ENCODE assay signal across 11 cellular contexts in genomic region chr11:95248666-95249467, GRCh38. TPM values are rescaled to one million over a fixed set of nuclear protein-coding genes. Genes with fewer than 3 reads are reported as not detected.
DNase-seq lines count a peak whose midpoint lies in the region; ATAC-seq and TF ChIP-seq lines count a peak whose summit lies in the region.
"Had no signal": no experiment of that assay in that cellular context is flagged by ENCODE, and none has a peak within 500 bp of the region (broad histone marks: within the 10 kb centered on the region; RNA-seq: fewer than 3 reads in every experiment).

No MANE protein-coding gene starts in this region.

- no peak for TF ChIP-seq CTCF in HEK293 (tag by site-specific recombination; IDR thresholded peaks at IDR 0.05)
- TF ChIP-seq CTCF in omental fat pad (IDR thresholded peaks at IDR 0.05): no peak
- no peak for TF ChIP-seq CTCF in natural killer cell (IDR thresholded peaks at IDR 0.05)
- TF ChIP-seq CTCF in esophagus squamous epithelium (IDR thresholded peaks at IDR 0.05): no peak

- H3K4me1 Mint-ChIP-seq in natural killer cell: peaks cover 0 to 4% of the 10 kb centered on the region in 2 donors

- no peak overlapping the region for H3K9ac ChIP-seq in HUES48 (ENCODE audit: low read depth, low read length)

- no peak for TF ChIP-seq POLR2A in esophagus squamous epithelium (IDR thresholded peaks at IDR 0.05)

- POLR2A ChIA-PET in HEK293 (lab: Yijun Ruan, JAX): interaction anchor here (1.8 kb wide), 1 partner anchor 18 kb away, joined by 9 read pairs; the partner anchor contains the start of gene SESN3

- H3K27me3 ChIP-seq in HUES48 (ENCODE audit: control insufficient read depth, insufficient read depth, low read length) (no peaks in the 10 kb centered on the region), esophagus squamous epithelium (no peaks in the 10 kb centered on the region)
- H3K27me3 ChIP-seq: cardiac muscle cell had no signal

- H3K9me3 ChIP-seq in HEK293 (ENCODE audit: control insufficient read depth, insufficient read depth, low read depth, low read length): no peaks in the 10 kb centered on the region
- no peaks in the 10 kb centered on the region for H3K9me3 ChIP-seq in HUES48 (ENCODE audit: control insufficient read depth, insufficient read depth, low read length)
- H3K9me3 ChIP-seq in esophagus squamous epithelium: no peaks in the 10 kb centered on the region

- DNase-seq in activated CD4-positive, CD25-positive, alpha-beta regulatory T cell (lab: John Stamatoyannopoulos, UW): no peak
- DNase-seq in omental fat pad (ENCODE audit: low spot score) (no peak), natural killer cell (no peak), NCI-H1694 treated with DMSO at 0.1 percent for 48 hours (lab: John Stamatoyannopoulos, UW) (no peak), esophagus squamous epithelium (lab: John Stamatoyannopoulos, UW) (no peak)
- DNase-seq: kidney had no signal

- intact Hi-C loops in natural killer cell (cut with micrococcal nuclease): no loop called here
- intact Hi-C loops in esophagus squamous epithelium (cut with DNase I): no loop called here

- peaks cover 5 to 7% of the 10 kb centered on the region in 2 donors for H3K27me3 Mint-ChIP-seq in natural killer cell (ENCODE audit: low read depth in 2 of 2)

- no peak overlapping the region for H3K4me3 ChIP-seq in HEK293 (ENCODE audit: low read depth, low read length)
- no peak overlapping the region for H3K4me3 ChIP-seq in HUES48 (ENCODE audit: low read depth, low read length)
- no peak overlapping the region for H3K4me3 ChIP-seq in esophagus squamous epithelium
- H3K4me3 ChIP-seq: cardiac muscle cell had no signal

- WGBS in esophagus squamous epithelium, 2 donors: 70 to 74% methylated on average over 3 to 4 of the region's 4 CpGs

- no peaks in the 10 kb centered on the region for H3K9me3 Mint-ChIP-seq in natural killer cell
- H3K9me3 Mint-ChIP-seq: T-helper 1 cell treated with Interleukin-12 subunit alpha and Interleukin-12 subunit beta and Interleukin-4 antibody, amounts not matched to agents 30 μg/mL and 1 μg/mL, for 36 hours had no signal

- no peak overlapping the region for H3K4me3 Mint-ChIP-seq in natural killer cell
- H3K4me3 Mint-ChIP-seq: T-helper 1 cell treated with Interleukin-12 subunit alpha and Interleukin-12 subunit beta and Interleukin-4 antibody, amounts not matched to agents 30 μg/mL and 1 μg/mL, for 36 hours had no signal

- H3K4me1 ChIP-seq in HEK293 (ENCODE audit: control insufficient read depth, insufficient read depth, low read length): 0 out of 2 replicates have a peak, but pooled peaks cover 3% of the 10 kb centered on the region
- H3K4me1 ChIP-seq in HUES48 (ENCODE audit: control insufficient read depth, insufficient read depth, low read length): peaks cover 52% of the 10 kb centered on the region
- H3K4me1 ChIP-seq in esophagus squamous epithelium: peaks cover 0 to 28% (median 19%) of the 10 kb centered on the region in 3 donors

- CTCF ChIA-PET in HEK293 (lab: Yijun Ruan, JAX): no interaction called here

- H3K36me3 ChIP-seq in HEK293 (ENCODE audit: control insufficient read depth in 2 of 2, insufficient read depth in 1 of 2, low read length in 2 of 2) (no peaks in the 10 kb centered on the region), HUES48 (ENCODE audit: control insufficient read depth, insufficient read depth, low read length) (no peaks in the 10 kb centered on the region), esophagus squamous epithelium (no peaks in the 10 kb centered on the region)
- H3K36me3 ChIP-seq: cardiac muscle cell had no signal

- no peak overlapping the region for H3K27ac Mint-ChIP-seq in natural killer cell
- H3K27ac Mint-ChIP-seq: T-helper 1 cell treated with Interleukin-12 subunit alpha and Interleukin-12 subunit beta and Interleukin-4 antibody, amounts not matched to agents 30 μg/mL and 1 μg/mL, for 36 hours had no signal

- no peaks in the 10 kb centered on the region for H3K36me3 Mint-ChIP-seq in natural killer cell

- H3K27ac ChIP-seq in HEK293 (ENCODE audit: extremely low read depth, low read depth, low read length) (no peak overlapping the region), HUES48 (ENCODE audit: low read depth, low read length) (peak overlapping the region; percentile 31), esophagus squamous epithelium (no peak overlapping the region)
- H3K27ac ChIP-seq: cardiac muscle cell had no signal

- ATAC-seq in activated CD4-positive, CD25-positive, alpha-beta regulatory T cell treated with anti-CD3 and anti-CD28 coated beads, Interleukin-2, amount 50 U/mL, for 24 hours: peak; percentile 33 to 49
- ATAC-seq in omental fat pad (ENCODE audit: low FRiP score) (peak; percentile 24), natural killer cell (no peak)

TF ChIP-seq in HEK293, 187 proteins besides CTCF, POLR2A, EP300 and RAD21:
- no peak for TF ChIP-seq BCL11B (tag by site-specific recombination; IDR thresholded peaks at IDR 0.05; ENCODE audit: low read depth)
- no peak for TF ChIP-seq SP3 (tag by site-specific recombination; IDR thresholded peaks at IDR 0.05)
- TF ChIP-seq, protein P1, sequence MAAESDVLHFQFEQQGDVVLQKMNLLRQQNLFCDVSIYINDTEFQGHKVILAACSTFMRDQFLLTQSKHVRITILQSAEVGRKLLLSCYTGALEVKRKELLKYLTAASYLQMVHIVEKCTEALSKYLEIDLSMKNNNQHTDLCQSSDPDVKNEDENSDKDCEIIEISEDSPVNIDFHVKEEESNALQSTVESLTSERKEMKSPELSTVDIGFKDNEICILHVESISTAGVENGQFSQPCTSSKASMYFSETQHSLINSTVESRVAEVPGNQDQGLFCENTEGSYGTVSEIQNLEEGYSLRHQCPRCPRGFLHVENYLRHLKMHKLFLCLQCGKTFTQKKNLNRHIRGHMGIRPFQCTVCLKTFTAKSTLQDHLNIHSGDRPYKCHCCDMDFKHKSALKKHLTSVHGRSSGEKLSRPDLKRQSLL (tag by site-specific recombination; IDR thresholded peaks at IDR 0.05): no peak
- no peak for TF ChIP-seq ZNF514 (tag by site-specific recombination; IDR thresholded peaks at IDR 0.05)
- TF ChIP-seq, protein P2, sequence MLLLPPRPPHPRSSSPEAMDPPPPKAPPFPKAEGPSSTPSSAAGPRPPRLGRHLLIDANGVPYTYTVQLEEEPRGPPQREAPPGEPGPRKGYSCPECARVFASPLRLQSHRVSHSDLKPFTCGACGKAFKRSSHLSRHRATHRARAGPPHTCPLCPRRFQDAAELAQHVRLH (tag by site-specific recombination; IDR thresholded peaks at IDR 0.05): no peak
- TF ChIP-seq PBX3 (CRISPR knock-in tag; IDR thresholded peaks at IDR 0.05): no peak
- TF ChIP-seq ZNF548 (tag by site-specific recombination; IDR thresholded peaks at IDR 0.05): peak; percentile 79; the same call in 1 of the 2 replicates
- TF ChIP-seq PRDM1 (tag by site-specific recombination; IDR thresholded peaks at IDR 0.05): peak; percentile 77
- TF ChIP-seq ZNF398 (tag by site-specific recombination; IDR thresholded peaks at IDR 0.05): 0 out of 2 replicates have a peak, but pooled peaks have one; percentile 13
- peak; percentile 26; the same call in 1 of the 2 replicates for TF ChIP-seq SCRT1 (tag by site-specific recombination; IDR thresholded peaks at IDR 0.05; ENCODE audit: borderline replicate concordance)
- peak; percentile 39; the same call in 1 of the 2 replicates for TF ChIP-seq SCRT2 (tag by site-specific recombination; IDR thresholded peaks at IDR 0.05)
TF ChIP-seq in HEK293: peak in this region for 5.

RNA-seq across cellular contexts. Expression of gene SESN3, which starts 17.9 kb away (rescaled TPM):
- total RNA-seq in omental fat pad: 10 to 100 TPM; 11.3 to 27.2 (median 19.4) TPM
- 10 to 100 TPM in 1 of 3 donors, 1 to 10 TPM in 2; 5.5 to 10.2 (median 7.6) TPM for total RNA-seq in natural killer cell
- total RNA-seq in esophagus squamous epithelium: 10 to 100 TPM; 11.3 to 33.7 (median 22.1) TPM

Comparison
In these comparisons a context has a peak if more than half of its experiments do, and no peak if none do; other contexts are left out.
1. ATAC-seq: peak in activated CD4-positive, CD25-positive, alpha-beta regulatory T cell treated with anti-CD3 and anti-CD28 coated beads, Interleukin-2, amount 50 U/mL, for 24 hours (2 of 2) and omental fat pad (single experiment); none in natural killer cell (0 of 3).